Comparison of ENCODE assay signal across 18 cellular contexts in genomic region chr17:67638871-67639270, GRCh38.
DNase-seq lines count a peak whose midpoint lies in the region; ATAC-seq, FAIRE-seq and TF ChIP-seq lines count a peak whose summit lies in the region.
"Had no signal": no experiment of that assay in that cellular context is flagged by ENCODE, and none has a peak within 500 bp of the region (broad histone marks: within the 10 kb centered on the region; RNA-seq: fewer than 3 reads in every experiment).

No MANE protein-coding gene starts in this region.

- H2AFZ ChIP-seq in HepG2 (ENCODE audit: low read length), result no peak overlapping the region

- H3K27me3 ChIP-seq in HepG2 (ENCODE audit: control insufficient read depth in 1 of 2, insufficient read depth in 2 of 2, low read length in 2 of 2) (no peaks in the 10 kb centered on the region), right lobe of liver (no peaks in the 10 kb centered on the region)

- POLR2A ChIA-PET in HepG2 (lab: Yijun Ruan, JAX), result interaction anchor here (0.7 kb wide), 1 partner anchor 89 kb away, joined by 3 read pairs; no protein-coding TSS in a partner anchor
- POLR2A ChIA-PET in naive thymus-derived CD8-positive, alpha-beta T cell (lab: Charles Lee), result no interaction called here

- no peaks in the 10 kb centered on the region for H3K79me2 ChIP-seq in HepG2 (ENCODE audit: insufficient read depth, low read length)

- TF ChIP-seq CTCF in HepG2 (CRISPR knock-in tag; IDR thresholded peaks at IDR 0.05), result no peak
- TF ChIP-seq CTCF in right lobe of liver (IDR thresholded peaks at IDR 0.05), result no peak

- CTCF ChIA-PET in HepG2 (lab: Yijun Ruan, JAX; ENCODE audit: low intra/inter-chr PET ratio, low total read pairs), result no interaction called here

- H3K36me3 Mint-ChIP-seq in effector memory CD8-positive, alpha-beta T cell (ENCODE audit: insufficient read depth), result peaks cover 32% of the 10 kb centered on the region
- H3K36me3 Mint-ChIP-seq in naive thymus-derived CD8-positive, alpha-beta T cell, result peaks cover 3 to 73% (median 10%) of the 10 kb centered on the region in 3 donors

- peak overlapping the region; percentile 85 to 86 for H3K27ac Mint-ChIP-seq in effector memory CD8-positive, alpha-beta T cell
- H3K27ac Mint-ChIP-seq in naive thymus-derived CD8-positive, alpha-beta T cell, result peak overlapping the region in 6 of 10 donors; percentile 19 to 91 (median 58)

- FAIRE-seq in HepG2 (lab: Jason Lieb, UNC), result no peak
- FAIRE-seq: GM12892 had no signal

- H3K4me3 ChIP-seq in HepG2 (replicated peaks in 1 of 3; ENCODE audit: insufficient read depth in 1 of 3, low read depth in 2 of 3, low read length in 3 of 3), result no peak overlapping the region
- H3K4me3 ChIP-seq in right lobe of liver, result no peak overlapping the region

- H3K4me1 Mint-ChIP-seq in effector memory CD8-positive, alpha-beta T cell (ENCODE audit: low read depth in 2 of 2), result peaks cover 16 to 23% of the 10 kb centered on the region in 2 donors
- H3K4me1 Mint-ChIP-seq in naive thymus-derived CD8-positive, alpha-beta T cell, result peaks cover 2 to 25% (median 15%) of the 10 kb centered on the region in 4 donors

- ATAC-seq in HepG2 (no peak), right lobe of liver (no peak), HG03095 (IDR thresholded peaks at IDR 0.05; ENCODE audit: unreplicated experiment) (no peak), left lobe of liver (no peak)
- ATAC-seq in effector memory CD8-positive, alpha-beta T cell (replicated peaks), result no peak
- no peak for ATAC-seq in naive thymus-derived CD8-positive, alpha-beta T cell

- H4K20me1 ChIP-seq in HepG2 (ENCODE audit: insufficient read depth, low read length), result no peaks in the 10 kb centered on the region

- H3K4me3 Mint-ChIP-seq in effector memory CD8-positive, alpha-beta T cell, result no peak overlapping the region
- no peak overlapping the region for H3K4me3 Mint-ChIP-seq in naive thymus-derived CD8-positive, alpha-beta T cell
- H3K4me3 Mint-ChIP-seq: CD4-positive, CD25-positive, alpha-beta regulatory T cell had no signal

- TF ChIP-seq EP300 in HepG2 (IDR thresholded peaks at IDR 0.05; ENCODE audit: low read depth in 2 of 2, low read length in 2 of 2) (no peak), HepG2 (CRISPR knock-in tag; IDR thresholded peaks at IDR 0.05; ENCODE audit: borderline replicate concordance) (no peak)

- peaks cover 23% of the 10 kb centered on the region for H3K4me1 ChIP-seq in HepG2 (ENCODE audit: insufficient read depth, low read length)
- peaks cover 0 to 7% (median 0%) of the 10 kb centered on the region in 4 donors for H3K4me1 ChIP-seq in right lobe of liver

- in situ Hi-C loops in HepG2 (cut with HindIII; ENCODE audit: extremely low pct_ligation_motif_present, low pct_unique_long_range_greater_than_20kb), result no loop called here

- H3K27ac ChIP-seq in HepG2 (ENCODE audit: extremely low read length, insufficient read depth, low read length) (no peak overlapping the region), right lobe of liver (no peak overlapping the region)
- H3K27ac ChIP-seq: KMS-11 had no signal

- no TSS peak for BruUV-seq in HepG2 (replicated peaks; lab: Mats Ljungman, UMichigan)

- H3K36me3 ChIP-seq in HepG2 (replicated peaks in 1 of 2; ENCODE audit: control insufficient read depth in 1 of 2, insufficient read depth in 2 of 2, low read length in 2 of 2), result no peaks in the 10 kb centered on the region
- no peaks in the 10 kb centered on the region for H3K36me3 ChIP-seq in right lobe of liver

- no peak for TF ChIP-seq POLR2A in HepG2 (IDR thresholded peaks at IDR 0.05; ENCODE audit: insufficient read depth in 1 of 2, low read depth in 2 of 2, low read length in 2 of 2)
- no peak for TF ChIP-seq POLR2A in right lobe of liver (IDR thresholded peaks at IDR 0.05)

- H3K4me2 ChIP-seq in HepG2 (ENCODE audit: low read depth, low read length), result no peak overlapping the region
- H3K4me2 ChIP-seq: KMS-11 had no signal

- H3K9me3 Mint-ChIP-seq in effector memory CD8-positive, alpha-beta T cell, result no peaks in the 10 kb centered on the region
- H3K9me3 Mint-ChIP-seq in naive thymus-derived CD8-positive, alpha-beta T cell, result no peaks in the 10 kb centered on the region
- H3K9me3 Mint-ChIP-seq: CD4-positive, CD25-positive, alpha-beta regulatory T cell had no signal

- TF ChIP-seq RAD21 in HepG2 (CRISPR knock-in tag; IDR thresholded peaks at IDR 0.05), result no peak

- H3K9me3 ChIP-seq in HepG2 (ENCODE audit: low read length) (no peaks in the 10 kb centered on the region), right lobe of liver (no peaks in the 10 kb centered on the region)

- H3K27me3 Mint-ChIP-seq in effector memory CD8-positive, alpha-beta T cell, result no peaks in the 10 kb centered on the region
- H3K27me3 Mint-ChIP-seq in naive thymus-derived CD8-positive, alpha-beta T cell, result no peaks in the 10 kb centered on the region
- H3K27me3 Mint-ChIP-seq: CD4-positive, CD25-positive, alpha-beta regulatory T cell had no signal

- no peak overlapping the region for H3K9ac ChIP-seq in HepG2 (ENCODE audit: insufficient read depth, low read depth, low read length)
- H3K9ac ChIP-seq: KMS-11 had no signal

- intact Hi-C loops in HepG2 (cut with micrococcal nuclease; ENCODE audit: unreplicated experiment) (no loop called here), right lobe of liver (cut with DNase I) (no loop called here)

- DNase-seq in HepG2 (ENCODE audit: low spot score), result no peak
- DNase-seq in right lobe of liver, result no peak
- no peak for DNase-seq in effector memory CD8-positive, alpha-beta T cell
- no peak for DNase-seq in naive thymus-derived CD8-positive, alpha-beta T cell
- no peak for DNase-seq in stimulated activated CD4-positive, alpha-beta T cell treated with anti-CD3 and anti-CD28 coated beads, Interleukin-12 subunit alpha, Interleukin-12 subunit beta, amount 100 ng/mL, for 4 hours
- no peak for DNase-seq in left lobe of liver (ENCODE audit: low spot score)
- DNase-seq: AML-193; Calu3; CD4-positive, CD25-positive, alpha-beta regulatory T cell; GOT3; NCI-H1105; NCI-H1694 treated with DMSO at 0.1 percent for 48 hours; NCI-H526 treated with DMSO at 0.1 percent for 48 hours; NK-92 treated with Interleukin-12 subunit alpha and Interleukin-12 subunit beta, amount 100 ng/mL, for 24 hours; OCI-M1 had no signal

- 87% methylated on average over 4 of the region's 4 CpGs for WGBS in HepG2 (ENCODE audit: low lambda C conversion rate)
- WGBS in right lobe of liver (ENCODE audit: insufficient coverage, low coverage, low lambda C conversion rate, missing lambda C conversion rate), result 89% methylated on average over 4 of the region's 4 CpGs

TF ChIP-seq in HepG2, 621 proteins besides CTCF, POLR2A, EP300 and RAD21:
- 0 out of 2 replicates have a peak, but pooled peaks have one; percentile 4 for TF ChIP-seq YEATS4 (CRISPR knock-in tag; IDR thresholded peaks at IDR 0.05; ENCODE audit: borderline replicate concordance)
- TF ChIP-seq JDP2 (CRISPR knock-in tag; IDR thresholded peaks at IDR 0.05; ENCODE audit: borderline replicate concordance), result no peak
- TF ChIP-seq ZFYVE20 (CRISPR knock-in tag; IDR thresholded peaks at IDR 0.05; ENCODE audit: borderline replicate concordance, low read depth), result no peak
- TF ChIP-seq ZNF766 (CRISPR knock-in tag; IDR thresholded peaks at IDR 0.05; ENCODE audit: borderline replicate concordance), result no peak
